Comparison of ENCODE assay signal across 1 cellular context in the genomic region with DNA sequence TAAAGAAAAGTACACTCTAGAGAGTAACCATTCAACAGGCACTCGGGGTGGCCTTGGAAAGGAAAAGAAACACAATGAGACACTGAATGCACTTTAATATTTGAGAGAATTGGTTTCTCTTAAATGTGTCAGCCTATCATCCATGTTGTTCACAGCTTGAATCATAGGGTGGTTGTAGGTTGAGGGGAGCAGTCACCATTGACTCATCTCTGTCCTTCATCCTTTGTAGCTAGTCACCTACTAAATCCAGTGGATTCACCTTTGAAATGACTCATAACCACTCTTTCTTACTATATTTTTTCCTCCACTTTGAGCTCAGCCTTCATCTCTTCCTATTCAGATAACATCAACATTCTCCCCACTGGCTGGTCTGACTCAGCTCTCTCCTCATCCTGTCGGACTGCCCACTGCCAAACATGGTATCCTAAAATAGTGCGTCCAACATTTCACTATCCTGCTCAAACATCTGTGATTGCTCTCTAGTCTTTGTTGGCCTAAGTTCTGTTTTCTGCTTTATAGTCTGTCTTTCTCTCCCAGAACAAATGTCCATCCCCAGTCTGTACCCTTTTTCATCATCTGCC.
TF ChIP-seq lines count a peak whose summit lies in the region.

No MANE protein-coding gene starts in this region.

TF ChIP-seq in HepG2, 621 proteins besides CTCF, POLR2A, EP300 and RAD21 (continued from another document):
- TF ChIP-seq REST (IDR thresholded peaks at IDR 0.05; ENCODE audit: borderline replicate concordance in 1 of 2, low read depth in 1 of 2, low read length in 2 of 2) (no peak), ZSCAN25 (CRISPR knock-in tag; IDR thresholded peaks at IDR 0.05) (no peak), KDM5A (IDR thresholded peaks at IDR 0.05; ENCODE audit: borderline replicate concordance, low read length) (no peak), CREB1 (IDR thresholded peaks at IDR 0.05) (no peak), CREB1 (CRISPR knock-in tag; IDR thresholded peaks at IDR 0.05) (no peak), ZNF607 (CRISPR knock-in tag; IDR thresholded peaks at IDR 0.05; ENCODE audit: borderline replicate concordance) (no peak), ZNF615 (CRISPR knock-in tag; IDR thresholded peaks at IDR 0.05; ENCODE audit: borderline replicate concordance) (no peak), ZNF772 (CRISPR knock-in tag; IDR thresholded peaks at IDR 0.05) (no peak), SALL2 (CRISPR knock-in tag; IDR thresholded peaks at IDR 0.05) (no peak)
- TF ChIP-seq, protein P1, sequence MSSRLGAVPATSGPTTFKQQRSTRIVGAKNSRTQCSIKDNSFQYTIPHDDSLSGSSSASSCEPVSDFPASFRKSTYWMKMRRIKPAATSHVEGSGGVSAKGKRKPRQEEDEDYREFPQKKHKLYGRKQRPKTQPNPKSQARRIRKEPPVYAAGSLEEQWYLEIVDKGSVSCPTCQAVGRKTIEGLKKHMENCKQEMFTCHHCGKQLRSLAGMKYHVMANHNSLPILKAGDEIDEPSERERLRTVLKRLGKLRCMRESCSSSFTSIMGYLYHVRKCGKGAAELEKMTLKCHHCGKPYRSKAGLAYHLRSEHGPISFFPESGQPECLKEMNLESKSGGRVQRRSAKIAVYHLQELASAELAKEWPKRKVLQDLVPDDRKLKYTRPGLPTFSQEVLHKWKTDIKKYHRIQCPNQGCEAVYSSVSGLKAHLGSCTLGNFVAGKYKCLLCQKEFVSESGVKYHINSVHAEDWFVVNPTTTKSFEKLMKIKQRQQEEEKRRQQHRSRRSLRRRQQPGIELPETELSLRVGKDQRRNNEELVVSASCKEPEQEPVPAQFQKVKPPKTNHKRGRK (CRISPR knock-in tag; IDR thresholded peaks at IDR 0.05), result no peak
